Comparison of ENCODE assay signal across 8 cellular contexts in the genomic region with DNA sequence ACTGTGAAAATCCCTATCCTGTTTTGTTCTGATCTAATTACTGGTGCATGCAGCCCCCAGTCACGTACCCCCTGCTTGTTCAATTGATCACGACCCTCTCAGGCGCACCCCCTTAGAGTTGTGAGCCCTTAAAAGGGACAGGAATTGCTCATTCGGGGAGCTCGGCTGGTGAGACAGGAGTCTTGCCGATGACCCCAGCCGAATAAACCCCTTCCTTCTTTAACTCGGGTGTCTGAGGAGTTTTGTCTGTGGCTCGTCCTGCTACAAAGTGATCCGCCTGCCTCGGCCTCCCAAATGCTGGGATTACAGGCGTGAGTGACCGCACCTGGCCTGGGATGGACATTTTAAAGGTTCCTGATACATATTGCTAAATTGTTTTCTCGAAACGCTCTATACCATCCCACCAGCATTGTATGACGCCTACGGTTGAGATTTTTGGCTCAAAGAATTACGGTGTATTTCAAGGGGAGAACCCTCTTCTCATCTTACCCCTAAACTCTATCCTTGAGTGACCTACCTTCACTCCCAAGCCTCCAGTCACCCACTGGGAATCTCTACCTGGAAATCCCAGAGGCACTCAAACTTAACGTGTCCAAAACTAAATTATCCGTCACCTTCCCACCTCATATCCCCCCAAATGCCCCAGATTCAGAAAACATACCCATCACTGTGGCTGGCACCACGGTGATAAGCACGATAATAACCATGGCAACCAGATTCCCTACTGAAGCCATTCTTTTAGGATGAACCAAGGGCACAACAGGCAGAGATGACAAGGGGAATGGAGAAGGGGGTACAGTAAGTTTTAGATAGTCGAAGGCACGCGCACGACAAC. TPM values are rescaled to one million over a fixed set of nuclear protein-coding genes. Genes with fewer than 3 reads are reported as not detected.
A peak's percentile ranks its signal among the peaks of the same experiment; 100 is the strongest.
DNase-seq lines count a peak whose midpoint lies in the region; ATAC-seq, FAIRE-seq and TF ChIP-seq lines count a peak whose summit lies in the region.

No MANE protein-coding gene starts in this region.

- H3K4me3 ChIP-seq in K562 (peak overlapping the region; percentile 65), mesodermal cell (ENCODE audit: extremely low read depth, insufficient read depth, low read length, poor library complexity, severe bottlenecking) (peak overlapping the region; percentile 86)

- peak overlapping the region; percentile 79 for H3K27ac ChIP-seq in K562 (ENCODE audit: extremely low read depth, low read depth, low read length)
- peak overlapping the region; percentile 70 for H3K27ac ChIP-seq in mesodermal cell (ENCODE audit: low read depth, low read length, severe bottlenecking)

- H3K4me2 ChIP-seq in K562 (ENCODE audit: insufficient read depth, low read length), result peak overlapping the region; percentile 86

- CTCF ChIA-PET in K562 (lab: Yijun Ruan, JAX; ENCODE audit: low intra/inter-chr PET ratio), result no interaction called here

- H2AFZ ChIP-seq in K562 (ENCODE audit: low read depth, low read length), result peak overlapping the region; percentile 94

- H3K4me1 ChIP-seq in K562 (replicated peaks in 1 of 2; ENCODE audit: control insufficient read depth in 2 of 2, insufficient read depth in 2 of 2, low read length in 2 of 2), result peaks cover 9 to 23% of the 10 kb centered on the region in 2 experiments; a peak in 4 of 5 replicates
- peaks cover 5% of the 10 kb centered on the region for H3K4me1 ChIP-seq in mesodermal cell (ENCODE audit: control insufficient read depth, insufficient read depth, low read length, poor library complexity, severe bottlenecking)

- no peak for TF ChIP-seq POLR2A in K562 (conservative IDR thresholded peaks at IDR 0.05)
- no peak for TF ChIP-seq POLR2A in GM12892 (IDR thresholded peaks at IDR 0.05; ENCODE audit: low read depth, low read length)

- FAIRE-seq in K562 (lab: Jason Lieb, UNC) (no peak), GM12892 (lab: Jason Lieb, UNC) (no peak)

- ATAC-seq in GM18511 (IDR thresholded peaks at IDR 0.05; ENCODE audit: unreplicated experiment) (peak; percentile 23), HG03432 (IDR thresholded peaks at IDR 0.05; ENCODE audit: unreplicated experiment) (peak; percentile 23), K562 (peak; percentile 34), HG02852 (IDR thresholded peaks at IDR 0.05; ENCODE audit: unreplicated experiment) (no peak)

- BruUV-seq in K562 (replicated peaks; lab: Mats Ljungman, UMichigan), result TSS peak; percentile 98

- H3K9ac ChIP-seq in K562 (ENCODE audit: insufficient read depth in 1 of 2, low read depth in 2 of 2, low read length in 2 of 2), result peak overlapping the region; percentile 93 to 98

- H3K27me3 ChIP-seq in K562 (ENCODE audit: control insufficient read depth in 2 of 2, insufficient read depth in 2 of 2, low read length in 2 of 2), result no peaks in the 10 kb centered on the region

- H3K79me2 ChIP-seq in K562 (ENCODE audit: control insufficient read depth, insufficient read depth, low read length), result peaks cover 41% of the 10 kb centered on the region

- H3K9me1 ChIP-seq in K562 (ENCODE audit: control insufficient read depth, insufficient read depth, low read length), result no peaks in the 10 kb centered on the region

- DNase-seq in K562 (ENCODE audit: extremely low read depth in 1 of 4, low spot score in 3 of 4) (no peak), GM12892 (ENCODE audit: insufficient read length) (no peak), SIG-M5 treated with dmso at 0.1 percent for 504 hours (lab: John Stamatoyannopoulos, UW; ENCODE audit: unreplicated experiment) (no peak), epidermal melanocyte (ENCODE audit: insufficient read length, low spot score) (no peak)

- in situ Hi-C loops in K562 (cut with MboI), result no loop called here

- no peak for TF ChIP-seq RAD21 in K562 (CRISPR knock-in tag; conservative IDR thresholded peaks at IDR 0.05 in 1 of 2, IDR thresholded peaks at IDR 0.05 in 1 of 2)

- WGBS in K562 (ENCODE audit: insufficient coverage, low coverage, missing lambda C conversion rate), result 66% methylated on average over 26 of the region's 26 CpGs
- WGBS in mesodermal cell (ENCODE audit: insufficient coverage in 2 of 2), 2 experiments, result 73 to 78% methylated on average over 22 to 23 of the region's 26 CpGs

- intact Hi-C loops in K562 (cut with micrococcal nuclease), result no loop called here

- TF ChIP-seq EP300 in K562 (IDR thresholded peaks at IDR 0.05; ENCODE audit: low read length), result no peak

- POLR2A ChIA-PET in K562 (lab: Yijun Ruan, JAX), result interaction anchor here (0.6 to 2.3 kb wide), 19 partner anchors 8 to 409 kb away, joined by 3 to 30 read pairs (median 4); a partner anchor contains a TSS

- H3K9me3 ChIP-seq in K562 (replicated peaks; ENCODE audit: control insufficient read depth, insufficient read depth, low read depth, low read length) (no peaks in the 10 kb centered on the region), mesodermal cell (ENCODE audit: control insufficient read depth, low read length) (no peaks in the 10 kb centered on the region)

- TF ChIP-seq CTCF in K562 (IDR thresholded peaks at IDR 0.05 in 2 of 3, conservative IDR thresholded peaks at IDR 0.05 in 1 of 3; ENCODE audit: insufficient read depth in 2 of 3, low read depth in 1 of 3, low read length in 3 of 3), result no peak

- peaks cover 3% of the 10 kb centered on the region; the same call in 1 of the 2 replicates for H4K20me1 ChIP-seq in K562 (replicated peaks; ENCODE audit: control insufficient read depth, insufficient read depth, low read length)

- peaks cover 16% of the 10 kb centered on the region for H3K36me3 ChIP-seq in K562 (ENCODE audit: control insufficient read depth, insufficient read depth, low read length)
- peaks cover 16% of the 10 kb centered on the region for H3K36me3 ChIP-seq in mesodermal cell (ENCODE audit: control insufficient read depth, insufficient read depth, low read length)

TF ChIP-seq in K562, 482 proteins besides CTCF, POLR2A, EP300 and RAD21 (continues in another document):
- TF ChIP-seq, protein P1, sequence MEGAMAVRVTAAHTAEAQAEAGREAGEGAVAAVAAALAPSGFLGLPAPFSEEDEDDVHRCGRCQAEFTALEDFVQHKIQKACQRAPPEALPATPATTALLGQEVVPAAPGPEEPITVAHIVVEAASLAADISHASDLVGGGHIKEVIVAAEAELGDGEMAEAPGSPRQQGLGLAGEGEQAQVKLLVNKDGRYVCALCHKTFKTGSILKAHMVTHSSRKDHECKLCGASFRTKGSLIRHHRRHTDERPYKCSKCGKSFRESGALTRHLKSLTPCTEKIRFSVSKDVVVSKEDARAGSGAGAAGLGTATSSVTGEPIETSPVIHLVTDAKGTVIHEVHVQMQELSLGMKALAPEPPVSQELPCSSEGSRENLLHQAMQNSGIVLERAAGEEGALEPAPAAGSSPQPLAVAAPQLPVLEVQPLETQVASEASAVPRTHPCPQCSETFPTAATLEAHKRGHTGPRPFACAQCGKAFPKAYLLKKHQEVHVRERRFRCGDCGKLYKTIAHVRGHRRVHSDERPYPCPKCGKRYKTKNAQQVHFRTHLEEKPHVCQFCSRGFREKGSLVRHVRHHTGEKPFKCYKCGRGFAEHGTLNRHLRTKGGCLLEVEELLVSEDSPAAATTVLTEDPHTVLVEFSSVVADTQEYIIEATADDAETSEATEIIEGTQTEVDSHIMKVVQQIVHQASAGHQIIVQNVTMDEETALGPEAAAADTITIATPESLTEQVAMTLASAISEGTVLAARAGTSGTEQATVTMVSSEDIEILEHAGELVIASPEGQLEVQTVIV (CRISPR knock-in tag; IDR thresholded peaks at IDR 0.05; ENCODE audit: borderline replicate concordance), result no peak
- TF ChIP-seq HNRNPLL (IDR thresholded peaks at IDR 0.05; ENCODE audit: low read depth, low read length, poor library complexity, severe bottlenecking), result no peak

RNA-seq across cellular contexts. Expression of a gene that starts 0.8 kb away (rescaled TPM):
- 265 and 326 TPM in 2 replicates for total RNA-seq in K562 (2011; cell fraction: chromatin; rRNA removed; ENCODE audit: low replicate concordance)
- total RNA-seq in K562 (2011; cell fraction: nucleolus; rRNA removed), result 95.2 and 116 TPM in 2 replicates
- 147 and 156 TPM in 2 replicates for total RNA-seq in K562 (2011; cell fraction: nucleoplasm; rRNA removed)
- total RNA-seq in K562 (2014; rRNA removed), result 35.0 and 37.1 TPM in 2 replicates
- total RNA-seq in K562 (2014; rRNA removed; fragmentation: Illumina TruSeq; extraction: Trizol), result 49.4 and 50.7 TPM in 2 replicates
- 47.5 and 52.5 TPM in 2 replicates for total RNA-seq in K562 (2015; rRNA removed; fragmentation: Illumina TruSeq; extraction: Trizol)
- total RNA-seq in K562 (2021), result 43.2 and 46.7 TPM in 2 replicates
- polyA plus RNA-seq in K562 (2011; rRNA removed), result 114 and 134 TPM in 2 replicates
- 93.4 and 98.1 TPM in 2 replicates for polyA plus RNA-seq in K562 (2011; cell fraction: cytosol; rRNA removed)
- 150 and 166 TPM in 2 replicates for polyA plus RNA-seq in K562 (2011; cell fraction: nucleus; rRNA removed)
- 38.7 and 48.5 TPM in 2 replicates for polyA plus RNA-seq in K562 (2012)
- polyA plus RNA-seq in K562 (2014; fragmentation: Illumina TruSeq; extraction: Trizol), result 92.7 and 113 TPM in 2 replicates
- 1 to 10 TPM; 2.7 to 5.6 TPM for polyA plus RNA-seq in K562 (2014; fragmentation: Nextera tagmentation; extraction: Ambion mirVana)
- polyA plus RNA-seq in K562 (2014; rRNA removed), result 44.4 and 52.8 TPM in 2 replicates
- 120 and 125 TPM in 2 replicates for polyA minus RNA-seq in K562 (2011; rRNA and poly(A)+ RNA removed)
- polyA minus RNA-seq in K562 (2011; cell fraction: cytosol; rRNA and poly(A)+ RNA removed), result 44.7 and 51.1 TPM in 2 replicates
- polyA minus RNA-seq in K562 (2011; cell fraction: nucleus; rRNA and poly(A)+ RNA removed), result 49.7 and 85.1 TPM in 2 replicates
- 26.9 TPM for polyA plus RNA-seq in mesodermal cell (2013, experiment 1 of 2)
- 25.7 TPM for polyA plus RNA-seq in mesodermal cell (2013, experiment 2 of 2)
- polyA plus RNA-seq in GM12892 (2012; ENCODE audit: missing spikeins), result 43.0 TPM

RNA-seq across cellular contexts. Expression of a gene that starts 53.7 kb away (rescaled TPM):
- total RNA-seq in K562 (2011; cell fraction: chromatin; rRNA removed; ENCODE audit: low replicate concordance), result 5.1 and 29.5 TPM in 2 replicates
- 17.6 and 26.3 TPM in 2 replicates for total RNA-seq in K562 (2011; cell fraction: nucleolus; rRNA removed)
- 11.7 and 13.1 TPM in 2 replicates for total RNA-seq in K562 (2011; cell fraction: nucleoplasm; rRNA removed)
- total RNA-seq in K562 (2014; rRNA removed) (0.54 and 2.6 TPM in 2 replicates), K562 (2014; rRNA removed; fragmentation: Illumina TruSeq; extraction: Trizol) (0.29 TPM in 1 of 2 replicates, not detected in the other), K562 (2015; rRNA removed; fragmentation: Illumina TruSeq; extraction: Trizol) (0.79 and 1.3 TPM in 2 replicates), K562 (2021) (2.1 and 3.5 TPM in 2 replicates)
- polyA plus RNA-seq in K562 (2011; rRNA removed) (0.45 and 1.9 TPM in 2 replicates), K562 (2014; fragmentation: Illumina TruSeq; extraction: Trizol) (2.9 and 5.4 TPM in 2 replicates), K562 (2014; fragmentation: Nextera tagmentation; extraction: Ambion mirVana) (under 1 TPM; 0.27 to 0.52 TPM), K562 (2014; rRNA removed) (1.1 and 1.5 TPM in 2 replicates)
- 0.68 and 3.8 TPM in 2 replicates for polyA plus RNA-seq in K562 (2011; cell fraction: cytosol; rRNA removed)
- 3.4 and 6.9 TPM in 2 replicates for polyA plus RNA-seq in K562 (2011; cell fraction: nucleus; rRNA removed)
- 2.2 and 4.8 TPM in 2 replicates for polyA plus RNA-seq in K562 (2012)
- 0.53 and 1.1 TPM in 2 replicates for polyA minus RNA-seq in K562 (2011; rRNA and poly(A)+ RNA removed)
- polyA minus RNA-seq in K562 (2011; cell fraction: cytosol; rRNA and poly(A)+ RNA removed), result 1.3 and 2.0 TPM in 2 replicates
- polyA minus RNA-seq in K562 (2011; cell fraction: nucleus; rRNA and poly(A)+ RNA removed), result 3.1 and 5.8 TPM in 2 replicates
- 14.7 TPM for polyA plus RNA-seq in mesodermal cell (2013, experiment 1 of 2)
- polyA plus RNA-seq in mesodermal cell (2013, experiment 2 of 2), result 8.1 TPM
- polyA plus RNA-seq in GM12892 (2012; ENCODE audit: missing spikeins), result not detected
